10 cellular contexts compared by ENCODE assay signal in the genomic region with DNA sequence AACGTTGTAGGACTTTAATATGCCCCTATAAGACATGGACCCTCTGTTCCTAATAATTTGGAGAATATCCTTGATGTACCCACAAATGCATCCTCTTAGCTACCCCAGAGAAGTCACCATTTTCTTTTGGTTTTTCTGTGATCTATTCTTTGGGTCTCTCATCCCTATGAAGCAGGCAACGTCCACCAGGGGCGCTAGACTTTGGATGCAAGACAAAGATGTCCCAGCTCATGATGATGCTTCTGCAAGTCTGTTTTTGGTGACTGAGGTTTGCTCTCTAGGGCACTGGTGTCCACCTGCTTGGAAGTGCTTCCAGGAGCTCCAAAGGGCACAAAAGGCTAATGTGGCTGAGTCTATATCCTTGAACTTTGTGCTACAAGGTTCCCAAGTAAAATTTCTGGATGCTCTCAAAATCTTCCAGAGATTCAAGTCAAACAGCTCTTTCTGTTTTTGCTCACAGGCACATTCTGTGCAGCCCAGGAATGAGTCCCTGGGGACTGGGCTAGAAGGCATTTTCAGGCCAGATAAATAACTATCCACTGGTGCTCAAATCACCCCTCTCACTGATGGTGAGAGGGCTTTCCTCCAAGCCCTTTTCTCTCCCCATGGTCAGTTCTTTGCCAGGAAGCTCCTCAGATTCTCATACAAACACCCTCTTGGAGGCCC.
A peak's percentile ranks its signal among the peaks of the same experiment; 100 is the strongest.
DNase-seq lines count a peak whose midpoint lies in the region; ATAC-seq, FAIRE-seq and TF ChIP-seq lines count a peak whose summit lies in the region.
"Had no signal": no experiment of that assay in that cellular context is flagged by ENCODE, and none has a peak within 500 bp of the region (broad histone marks: within the 10 kb centered on the region; RNA-seq: fewer than 3 reads in every experiment).

No MANE protein-coding gene starts in this region.

- RAD21 ChIA-PET in GM12878 (lab: Charles Lee; ENCODE audit: unreplicated experiment): interaction anchor here (1.3 kb wide), 1 partner anchor 802 kb away, joined by 3 read pairs; no protein-coding TSS in a partner anchor

- TF ChIP-seq CTCF in GM12878 (IDR thresholded peaks at IDR 0.05 in 2 of 3, conservative IDR thresholded peaks at IDR 0.05 in 1 of 3; ENCODE audit: control insufficient read depth in 2 of 3, extremely low read depth in 1 of 3, insufficient read depth in 1 of 3, low read depth in 3 of 3, low read length in 3 of 3) (peak; percentile 42 to 73 (median 69)), left lung (IDR thresholded peaks at IDR 0.05) (peak in 1 of 2 donors; percentile 32)

- H3K14ac ChIP-seq in mesenchymal stem cell (ENCODE audit: low read length in 2 of 2): no peak overlapping the region

- ATAC-seq in GM12878 (peak; percentile 57), left lung (no peak), GM21360 (IDR thresholded peaks at IDR 0.05; ENCODE audit: unreplicated experiment) (no peak)

- H2BK12ac ChIP-seq in mesenchymal stem cell (ENCODE audit: low read length in 2 of 2): no peak overlapping the region

- H3K4ac ChIP-seq in mesenchymal stem cell (ENCODE audit: low read depth in 1 of 2, low read length in 2 of 2): no peak overlapping the region

- no peak for TF ChIP-seq POLR2A in GM12878 (IDR thresholded peaks at IDR 0.05; ENCODE audit: low read depth, low read length)

- H2AFZ ChIP-seq in GM12878 (ENCODE audit: control insufficient read depth, low read depth, low read length) (no peak overlapping the region), mesenchymal stem cell (ENCODE audit: low read depth, low read length) (no peak overlapping the region)
- H2AFZ ChIP-seq: parathyroid adenoma had no signal

- POLR2A ChIA-PET in GM12878 (lab: Charles Lee): no interaction called here

- peak overlapping the region; percentile 44 for H2BK5ac ChIP-seq in mesenchymal stem cell (ENCODE audit: low read depth, low read length, poor library complexity, severe bottlenecking)

- no peak overlapping the region for H3K27ac ChIP-seq in GM12878 (ENCODE audit: control insufficient read depth, insufficient read depth)
- no peak overlapping the region for H3K27ac ChIP-seq in mesenchymal stem cell (ENCODE audit: low read length, poor library complexity, severe bottlenecking)
- H3K27ac ChIP-seq in left lung: no peak overlapping the region
- H3K27ac ChIP-seq: BLaER1, parathyroid adenoma had no signal

- H2BK120ac ChIP-seq in mesenchymal stem cell (ENCODE audit: low read depth, low read length): no peak overlapping the region

- H3K9ac ChIP-seq in GM12878 (ENCODE audit: control insufficient read depth, insufficient read depth, low read length) (no peak overlapping the region), mesenchymal stem cell (ENCODE audit: low read length) (no peak overlapping the region)
- H3K9ac ChIP-seq: BLaER1, parathyroid adenoma had no signal

- FAIRE-seq in GM12878 (lab: Jason Lieb, UNC): no peak

- in situ Hi-C loops in GM12878 (cut with MboI): no loop called here

- H3K36me3 ChIP-seq in GM12878 (ENCODE audit: control insufficient read depth in 2 of 2, insufficient read depth in 2 of 2, low read length in 1 of 2): no peaks in the 10 kb centered on the region
- no peaks in the 10 kb centered on the region for H3K36me3 ChIP-seq in mesenchymal stem cell (ENCODE audit: control insufficient read depth in 1 of 2, insufficient read depth in 2 of 2, low read depth in 1 of 2, low read length in 2 of 2)
- no peaks in the 10 kb centered on the region for H3K36me3 ChIP-seq in left lung
- H3K36me3 ChIP-seq: BLaER1 had no signal

- no peak overlapping the region for H2AK5ac ChIP-seq in mesenchymal stem cell (ENCODE audit: low read length, severe bottlenecking)

- intact Hi-C loops in GM12878 (cut with micrococcal nuclease; ENCODE audit: unreplicated experiment): no loop called here
- intact Hi-C loops in left lung (cut with DNase I): no loop called here

- no peaks in the 10 kb centered on the region for H3K4me1 ChIP-seq in GM12878 (ENCODE audit: control insufficient read depth, insufficient read depth, low read length)
- no peaks in the 10 kb centered on the region for H3K4me1 ChIP-seq in mesenchymal stem cell (ENCODE audit: control insufficient read depth, insufficient read depth, low read depth, low read length)
- no peaks in the 10 kb centered on the region for H3K4me1 ChIP-seq in left lung
- H3K4me1 ChIP-seq: BLaER1, parathyroid adenoma had no signal

- DNase-seq in NCI-H1417 (lab: John Stamatoyannopoulos, UW) (peak in 2 of 3 experiments; percentile 18 to 27), NCI-H1417 treated with DMSO at 0.1 percent for 48 hours (lab: John Stamatoyannopoulos, UW) (no peak), M059J (ENCODE audit: low read depth) (peak; percentile 7), GM12878 (ENCODE audit: low read depth, low spot score) (no peak), mesenchymal stem cell (peak; percentile 23), DMS79 (lab: John Stamatoyannopoulos, UW) (no peak), left lung (no peak)

- H3K27me3 ChIP-seq in GM12878 (replicated peaks in 1 of 2; ENCODE audit: control insufficient read depth in 2 of 2, insufficient read depth in 2 of 2, low read length in 1 of 2): no peaks in the 10 kb centered on the region; a peak in 1 of 4 replicates
- H3K27me3 ChIP-seq in mesenchymal stem cell (ENCODE audit: control insufficient read depth in 1 of 2, insufficient read depth in 1 of 2, low read length in 2 of 2): no peaks in the 10 kb centered on the region
- H3K27me3 ChIP-seq in left lung: no peaks in the 10 kb centered on the region
- H3K27me3 ChIP-seq: BLaER1 had no signal

- CTCF ChIA-PET in GM12878 (lab: Yijun Ruan, JAX): interaction anchor here (0.9 to 1.9 kb wide), 14 partner anchors 8 to 296 kb away, joined by 3 to 14 read pairs (median 4); no protein-coding TSS in a partner anchor

- H4K8ac ChIP-seq in mesenchymal stem cell (ENCODE audit: low read length): no peak overlapping the region

- no peak for TF ChIP-seq EP300 in GM12878 (IDR thresholded peaks at IDR 0.05; ENCODE audit: borderline replicate concordance in 1 of 2, control insufficient read depth in 1 of 2, low read depth in 2 of 2, low read length in 2 of 2)

- no peaks in the 10 kb centered on the region for H3K9me3 ChIP-seq in GM12878 (replicated peaks; ENCODE audit: control insufficient read depth, insufficient read depth, low read length)
- H3K9me3 ChIP-seq in mesenchymal stem cell (ENCODE audit: control insufficient read depth, low read length): peaks cover 4% of the 10 kb centered on the region
- no peaks in the 10 kb centered on the region for H3K9me3 ChIP-seq in left lung

- SMC1A ChIA-PET in GM12878 (lab: Charles Lee; ENCODE audit: uncharacterized antibody, unreplicated experiment): interaction anchor here (1.0 kb wide), 1 partner anchor 131 kb away, joined by 3 read pairs; no protein-coding TSS in a partner anchor

- H3K23ac ChIP-seq in mesenchymal stem cell (ENCODE audit: low read length in 2 of 2): no peak overlapping the region

- H3K79me2 ChIP-seq in GM12878 (ENCODE audit: control insufficient read depth, insufficient read depth, low read length): no peaks in the 10 kb centered on the region
- H3K79me2 ChIP-seq: parathyroid adenoma had no signal

- no peaks in the 10 kb centered on the region for H3K79me1 ChIP-seq in mesenchymal stem cell (replicated peaks; ENCODE audit: low read length, poor library complexity, severe bottlenecking)

- H3K4me2 ChIP-seq in GM12878 (ENCODE audit: control insufficient read depth, insufficient read depth) (no peak overlapping the region), mesenchymal stem cell (ENCODE audit: low read length, poor library complexity, severe bottlenecking) (no peak overlapping the region)
- H3K4me2 ChIP-seq: BLaER1 had no signal

- H2BK15ac ChIP-seq in mesenchymal stem cell (ENCODE audit: low read depth, poor library complexity, severe bottlenecking): no peak overlapping the region

- no peaks in the 10 kb centered on the region for H4K20me1 ChIP-seq in GM12878 (ENCODE audit: control insufficient read depth, insufficient read depth)
- H4K20me1 ChIP-seq: BLaER1 had no signal

- H3K4me3 ChIP-seq in GM12878 (no peak overlapping the region), mesenchymal stem cell (ENCODE audit: insufficient read depth in 1 of 2, low read depth in 1 of 2, low read length in 2 of 2) (no peak overlapping the region), left lung (no peak overlapping the region)
- H3K4me3 ChIP-seq: BLaER1 had no signal

- no peak overlapping the region for H3K18ac ChIP-seq in mesenchymal stem cell (ENCODE audit: low read depth in 1 of 2, low read length in 2 of 2)

- H4K91ac ChIP-seq in mesenchymal stem cell (ENCODE audit: low read length): no peak overlapping the region

- no peak for TF ChIP-seq RAD21 in GM12878 (IDR thresholded peaks at IDR 0.05; ENCODE audit: insufficient read depth, low read depth, low read length)

- WGBS in GM12878 (ENCODE audit: insufficient coverage, insufficient replicate concordance, low lambda C conversion rate, missing lambda C conversion rate): 1% methylated on average over 3 of the region's 3 CpGs
- WGBS in mesenchymal stem cell: 37% methylated on average over 3 of the region's 3 CpGs

- BruUV-seq in GM12878 (replicated peaks; lab: Mats Ljungman, UMichigan): no TSS peak

TF ChIP-seq in GM12878, 131 proteins besides CTCF, POLR2A, EP300 and RAD21:
- TF ChIP-seq TCF3 (IDR thresholded peaks at IDR 0.05; ENCODE audit: borderline replicate concordance, insufficient read depth, low read depth, low read length) (no peak), CREB1 (IDR thresholded peaks at IDR 0.05; ENCODE audit: low read depth) (no peak), PAX8 (IDR thresholded peaks at IDR 0.05) (no peak), FOXK2 (IDR thresholded peaks at IDR 0.05) (no peak), NR2C1 (IDR thresholded peaks at IDR 0.05) (no peak)

Comparison
In these comparisons a context has a peak if more than half of its experiments do, and no peak if none do; other contexts are left out.
1. DNase-seq: peak in NCI-H1417 (2 of 3), M059J (single experiment) and mesenchymal stem cell (single experiment); none in NCI-H1417 treated with DMSO at 0.1 percent for 48 hours (single experiment), GM12878 (single experiment), DMS79 (single experiment) and left lung (0 of 2).